20 cellular contexts compared by ENCODE assay signal in genomic region chr1:95778217-95778616, GRCh38.
"Had no signal": no experiment of that assay in that cellular context is flagged by ENCODE, and none has a peak within 500 bp of the region (broad histone marks: within the 10 kb centered on the region; RNA-seq: fewer than 3 reads in every experiment).

No MANE protein-coding gene starts in this region.

- H3K4me3 ChIP-seq: hepatocyte, lung, pancreas, suprapubic skin, thyroid gland had no signal

- H3K9me3 ChIP-seq: pancreas, suprapubic skin, thyroid gland had no signal

- H3K27me3 ChIP-seq: foreskin keratinocyte, hepatocyte, pancreas, suprapubic skin, thyroid gland had no signal

- ATAC-seq: foreskin keratinocyte, left cardiac atrium, left ventricle myocardium superior, pancreas, right cardiac atrium had no signal

- H3K4me1 ChIP-seq: foreskin keratinocyte, pancreas, suprapubic skin, thyroid gland had no signal

- DNase-seq: effector CD4-positive, alpha-beta T cell; endodermal cell; erythroblast; foreskin keratinocyte; head of caudate nucleus; kidney; left cardiac atrium; left ventricle myocardium superior; mesenchymal stem cell; naive B cell; occipital lobe; pancreas; right cardiac atrium; small intestine; stimulated activated CD4-positive, alpha-beta T cell treated with anti-CD3 and anti-CD28 coated beads, Interleukin-12 subunit alpha, Interleukin-12 subunit beta, amount 100 ng/mL, for 4 hours; stimulated activated naive CD4-positive, alpha-beta T cell; thyroid gland had no signal

- H3K36me3 ChIP-seq: pancreas, suprapubic skin, thyroid gland had no signal

- H3K27ac ChIP-seq: foreskin keratinocyte, hepatocyte, pancreas, suprapubic skin, thyroid gland had no signal
